Comparison of ENCODE assay signal across 1 cellular context in genomic region chr3:57555738-57556458, GRCh38.
TF ChIP-seq lines count a peak whose summit lies in the region.

PDE12 (plus strand) TSS chr3:57556274; CDS start chr3:57556380, 106 bp downstream.

TF ChIP-seq in HCT116, 20 proteins besides CTCF, POLR2A, EP300 and RAD21 (continued from another document):
- TF ChIP-seq REST (IDR thresholded peaks at IDR 0.05; ENCODE audit: low read depth) = no peak
- peak; percentile 81 for TF ChIP-seq SP1 (IDR thresholded peaks at IDR 0.05; ENCODE audit: low read depth)
- no peak for TF ChIP-seq EZH2phosphoT487 (IDR thresholded peaks at IDR 0.05; ENCODE audit: borderline replicate concordance)
- TF ChIP-seq JUND (IDR thresholded peaks at IDR 0.05) = peak; percentile 48
- peak; percentile 49 for TF ChIP-seq FOSL1 (IDR thresholded peaks at IDR 0.05; ENCODE audit: low read depth)
